Comparison of ENCODE assay signal across 13 cellular contexts in the genomic region with DNA sequence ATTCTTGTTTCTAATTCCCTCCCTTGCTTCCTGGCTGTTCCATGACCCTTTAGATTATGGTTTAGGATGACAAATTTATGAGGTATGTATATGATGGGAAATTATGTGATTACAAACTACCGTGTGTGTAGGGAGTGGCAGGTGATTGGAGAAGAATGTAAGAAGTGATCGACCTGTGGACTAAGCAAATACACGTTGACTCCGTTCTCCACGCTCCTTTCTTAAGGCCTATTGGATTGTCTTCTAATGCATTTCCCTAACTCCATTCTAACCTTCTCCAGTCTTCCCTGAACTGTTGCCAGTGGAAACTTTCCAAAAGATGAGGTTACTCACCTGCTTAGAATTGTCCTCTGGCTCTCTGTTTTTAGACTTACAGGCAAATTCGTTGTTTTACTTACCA.
"Had no signal": no experiment of that assay in that cellular context is flagged by ENCODE, and none has a peak within 500 bp of the region (broad histone marks: within the 10 kb centered on the region; RNA-seq: fewer than 3 reads in every experiment).

No MANE protein-coding gene starts in this region.

- ATAC-seq: activated CD4-positive, alpha-beta T cell treated with anti-CD3 and anti-CD28 coated beads for 36 hours; right cardiac atrium; stimulated activated naive CD8-positive, alpha-beta T cell treated with anti-CD3 and anti-CD28 coated beads, Interleukin-15, amount 100 ng/mL, for 72 hours; WTC11 had no signal

- DNase-seq: activated CD4-positive, alpha-beta T cell treated with anti-CD3 and anti-CD28 coated beads for 36 hours; activated CD4-positive, alpha-beta T cell treated with anti-CD3 and anti-CD28 coated beads, Interleukin-2, amount 50 U/mL, for 48 hours; activated gamma-delta T cell treated with Interleukin-2 at 50 U/mL for 16 hours; amniotic stem cell; kidney; left ventricle myocardium inferior; naive B cell; psoas muscle; right cardiac atrium; stimulated activated naive CD8-positive, alpha-beta T cell treated with anti-CD3 and anti-CD28 coated beads, Interleukin-15, amount 100 ng/mL, for 72 hours had no signal

- H3K27me3 ChIP-seq: neural progenitor cell had no signal

- H3K9ac ChIP-seq: neural progenitor cell had no signal

- H3K4me3 ChIP-seq: left ventricle myocardium inferior, neural progenitor cell, psoas muscle, thoracic aorta had no signal

- H3K27ac ChIP-seq: left ventricle myocardium inferior, neural progenitor cell, psoas muscle, thoracic aorta had no signal

- H3K36me3 ChIP-seq: thoracic aorta had no signal
